In genomic region chr4:69754926-69755580, GRCh38 we compare ENCODE assay signal across 19 cellular contexts. TPM values are rescaled to one million over a fixed set of nuclear protein-coding genes. Genes with fewer than 3 reads are reported as not detected.
DNase-seq lines count a peak whose midpoint lies in the region; ATAC-seq and TF ChIP-seq lines count a peak whose summit lies in the region.
"Had no signal": no experiment of that assay in that cellular context is flagged by ENCODE, and none has a peak within 500 bp of the region (broad histone marks: within the 10 kb centered on the region; RNA-seq: fewer than 3 reads in every experiment).

No MANE protein-coding gene starts in this region.

- H4K12ac ChIP-seq in trophoblast cell (ENCODE audit: low read depth, low read length): no peak overlapping the region

- DNase-seq in CD4-positive, alpha-beta T cell: no peak
- no peak for DNase-seq in adipocyte (ENCODE audit: low read depth)
- DNase-seq in progenitor cell of endocrine pancreas (ENCODE audit: low spot score, unreplicated experiment): no peak
- no peak for DNase-seq in trophoblast cell
- DNase-seq in KG1 (lab: John Stamatoyannopoulos, UW): no peak
- no peak for DNase-seq in vagina (ENCODE audit: extremely low spot score in 2 of 2)
- DNase-seq: HCEC 1CT; NCI-H1092 treated with DMSO at 0.1 percent for 48 hours; NCI-H1694; NCI-H2107; NCI-H226; NCI-H526 treated with DMSO at 0.1 percent for 48 hours; NK-92 treated with Interleukin-12 subunit alpha and Interleukin-12 subunit beta, amount 100 ng/mL, for 24 hours; OCI-M1; RPMI8226 had no signal

- no peak overlapping the region for H2BK120ac ChIP-seq in trophoblast cell (ENCODE audit: insufficient read depth, low read length, poor library complexity)

- peak overlapping the region; percentile 18 for H3K27ac Mint-ChIP-seq in CD4-positive, alpha-beta T cell
- H3K27ac Mint-ChIP-seq in progenitor cell of endocrine pancreas: peak overlapping the region; percentile 1

- no peaks in the 10 kb centered on the region for H3K27me3 ChIP-seq in CD4-positive, alpha-beta T cell (ENCODE audit: control insufficient read depth, insufficient read depth, low read length)
- no peaks in the 10 kb centered on the region for H3K27me3 ChIP-seq in adipocyte (replicated peaks; ENCODE audit: control insufficient read depth, insufficient read depth, low read length)
- H3K27me3 ChIP-seq in liver (ENCODE audit: control insufficient read depth in 4 of 4, insufficient read depth in 4 of 4, low read length in 3 of 4): no peaks in the 10 kb centered on the region
- H3K27me3 ChIP-seq in trophoblast cell (ENCODE audit: insufficient read depth, low read length): no peaks in the 10 kb centered on the region
- H3K27me3 ChIP-seq in vagina: no peaks in the 10 kb centered on the region

- H3K4me3 ChIP-seq in adipocyte (ENCODE audit: low read length): no peak overlapping the region
- peak overlapping the region in 1 of 3 donors; percentile 7 for H3K4me3 ChIP-seq in liver (ENCODE audit: low read depth in 1 of 3, low read length in 3 of 3)
- H3K4me3 ChIP-seq in trophoblast cell (ENCODE audit: low read depth, low read length): no peak overlapping the region
- H3K4me3 ChIP-seq in vagina: no peak overlapping the region
- H3K4me3 ChIP-seq: A549, K562 had no signal

- peak overlapping the region; percentile 51 for H3K9ac ChIP-seq in adipocyte (ENCODE audit: low read length)
- H3K9ac ChIP-seq in liver (ENCODE audit: low read depth in 1 of 2, low read length in 2 of 2): peak overlapping the region; percentile 12 to 79
- no peak overlapping the region for H3K9ac ChIP-seq in trophoblast cell (ENCODE audit: low read length)

- H3K4me3 Mint-ChIP-seq in CD4-positive, alpha-beta T cell: peak overlapping the region; percentile 6
- no peak overlapping the region for H3K4me3 Mint-ChIP-seq in progenitor cell of endocrine pancreas (ENCODE audit: low read depth)
- H3K4me3 Mint-ChIP-seq: CD14-positive monocyte had no signal

- no peak overlapping the region for H3K14ac ChIP-seq in trophoblast cell (ENCODE audit: low read length)

- H3K4me1 ChIP-seq in adipocyte (ENCODE audit: control insufficient read depth, insufficient read depth, low read length) (peaks cover 34% of the 10 kb centered on the region), liver (ENCODE audit: control insufficient read depth in 4 of 4, insufficient read depth in 4 of 4, low read length in 3 of 4) (peaks cover 8 to 41% (median 23%) of the 10 kb centered on the region in 4 donors), trophoblast cell (ENCODE audit: control insufficient read depth in 1 of 2, insufficient read depth in 2 of 2, low read length in 2 of 2) (no peaks in the 10 kb centered on the region), vagina (peaks cover 15% of the 10 kb centered on the region)
- H3K4me1 ChIP-seq: A549 had no signal

- TF ChIP-seq RAD21 in liver (IDR thresholded peaks at IDR 0.05): peak; percentile 52 to 60

- no peak overlapping the region for H2BK12ac ChIP-seq in trophoblast cell (ENCODE audit: low read length)

- no peak overlapping the region for H3K23ac ChIP-seq in trophoblast cell (ENCODE audit: low read length)

- H2AFZ ChIP-seq in trophoblast cell (ENCODE audit: insufficient read depth, low read length, poor library complexity): no peak overlapping the region

- intact Hi-C loops in CD4-positive, alpha-beta T cell (cut with DNase I, micrococcal nuclease): no loop called here
- intact Hi-C loops in vagina (cut with DNase I): no loop called here

- H3K27me3 Mint-ChIP-seq in CD4-positive, alpha-beta T cell: no peaks in the 10 kb centered on the region
- H3K27me3 Mint-ChIP-seq in progenitor cell of endocrine pancreas: no peaks in the 10 kb centered on the region

- no peak overlapping the region for H2AK5ac ChIP-seq in trophoblast cell (ENCODE audit: low read length)

- H4K8ac ChIP-seq in trophoblast cell (ENCODE audit: low read depth, low read length): no peak overlapping the region

- no peak overlapping the region for H3K4ac ChIP-seq in trophoblast cell (ENCODE audit: low read depth, low read length)

- ATAC-seq in CD4-positive, alpha-beta T cell (ENCODE audit: poor library complexity): no peak
- ATAC-seq: A549, K562 had no signal

- TF ChIP-seq CTCF in CD4-positive, alpha-beta T cell (IDR thresholded peaks at IDR 0.05): no peak
- TF ChIP-seq CTCF in liver (IDR thresholded peaks at IDR 0.05; ENCODE audit: low read depth, low read length, missing input control) (no peak), progenitor cell of endocrine pancreas (IDR thresholded peaks at IDR 0.05; ENCODE audit: unreplicated experiment) (no peak), vagina (IDR thresholded peaks at IDR 0.05) (no peak)

- H3K27ac ChIP-seq in CD4-positive, alpha-beta T cell (ENCODE audit: low read depth, low read length): no peak overlapping the region
- H3K27ac ChIP-seq in liver (ENCODE audit: low read depth in 1 of 2, low read length in 2 of 2) (peak overlapping the region; percentile 80 to 84), trophoblast cell (ENCODE audit: low read depth, low read length) (no peak overlapping the region), vagina (no peak overlapping the region)
- H3K27ac ChIP-seq: A549 had no signal

- H3K18ac ChIP-seq in trophoblast cell (ENCODE audit: low read length): no peak overlapping the region

- H3K36me3 Mint-ChIP-seq in CD4-positive, alpha-beta T cell (ENCODE audit: low read depth): peaks cover 49% of the 10 kb centered on the region
- H3K36me3 Mint-ChIP-seq in progenitor cell of endocrine pancreas (ENCODE audit: insufficient read depth): no peaks in the 10 kb centered on the region

- no peaks in the 10 kb centered on the region for H3K79me2 ChIP-seq in trophoblast cell (ENCODE audit: control insufficient read depth, insufficient read depth, low read length, poor library complexity)

- CTCF ChIA-PET in CD4-positive, alpha-beta T cell (lab: Charles Lee): no interaction called here

- no peak for TF ChIP-seq POLR2A in vagina (IDR thresholded peaks at IDR 0.05)

- WGBS in liver: 37% methylated on average over 4 of the region's 4 CpGs
- no CpG with 5 or more reads among the region's 4 CpGs for WGBS in trophoblast cell (ENCODE audit: extremely low coverage, insufficient coverage, insufficient read length)

- peaks cover 3% of the 10 kb centered on the region for H3K9me3 Mint-ChIP-seq in CD4-positive, alpha-beta T cell
- H3K9me3 Mint-ChIP-seq in progenitor cell of endocrine pancreas (ENCODE audit: low read depth): peaks cover 3% of the 10 kb centered on the region

- H3K79me1 ChIP-seq in trophoblast cell (ENCODE audit: low read length): no peaks in the 10 kb centered on the region

- H3K36me3 ChIP-seq in adipocyte (ENCODE audit: control insufficient read depth, insufficient read depth, low read length, severe bottlenecking): no peaks in the 10 kb centered on the region
- H3K36me3 ChIP-seq in liver (ENCODE audit: control insufficient read depth in 4 of 4, insufficient read depth in 3 of 4, low read depth in 1 of 4, low read length in 3 of 4): no peaks in the 10 kb centered on the region
- no peaks in the 10 kb centered on the region for H3K36me3 ChIP-seq in trophoblast cell (ENCODE audit: control insufficient read depth in 1 of 2, insufficient read depth in 2 of 2, low read length in 2 of 2)
- H3K36me3 ChIP-seq in vagina: no peaks in the 10 kb centered on the region

- H3K4me2 ChIP-seq in trophoblast cell (ENCODE audit: low read length): no peak overlapping the region
- H3K4me2 ChIP-seq: A549 had no signal

- POLR2A ChIA-PET in CD4-positive, alpha-beta T cell (lab: Charles Lee): no interaction called here

- H3K4me1 Mint-ChIP-seq in CD4-positive, alpha-beta T cell (ENCODE audit: low read depth): peaks cover 59% of the 10 kb centered on the region
- H3K4me1 Mint-ChIP-seq in progenitor cell of endocrine pancreas (ENCODE audit: low read depth): peaks cover 27% of the 10 kb centered on the region

- H4K91ac ChIP-seq in trophoblast cell (ENCODE audit: low read depth, low read length): no peak overlapping the region

- H3K9me3 ChIP-seq in CD4-positive, alpha-beta T cell (ENCODE audit: control insufficient read depth, low read length): no peaks in the 10 kb centered on the region
- H3K9me3 ChIP-seq in adipocyte (ENCODE audit: control insufficient read depth, low read length): no peaks in the 10 kb centered on the region
- peaks cover 0 to 2% (median 0%) of the 10 kb centered on the region in 4 donors for H3K9me3 ChIP-seq in liver (ENCODE audit: control insufficient read depth in 4 of 4, low read length in 3 of 4)
- H3K9me3 ChIP-seq in trophoblast cell (ENCODE audit: insufficient read depth, low read depth, low read length): no peaks in the 10 kb centered on the region
- no peaks in the 10 kb centered on the region for H3K9me3 ChIP-seq in vagina
- H3K9me3 ChIP-seq: A549 had no signal

- H2BK5ac ChIP-seq in trophoblast cell (ENCODE audit: low read depth, low read length, poor library complexity): no peak overlapping the region

TF ChIP-seq in liver, 16 proteins besides CTCF, POLR2A, EP300 and RAD21 (continues in another document):
- TF ChIP-seq ZBTB33 (IDR thresholded peaks at IDR 0.05): peak; percentile 86
- TF ChIP-seq SP1 (IDR thresholded peaks at IDR 0.05): peak; percentile 99
- peak; percentile 92 to 93 for TF ChIP-seq RXRA (IDR thresholded peaks at IDR 0.05)

RNA-seq across cellular contexts. Expression of gene SULT1B1, which starts 5.4 kb away (rescaled TPM):
- 10 to 100 TPM in 1 of 2 experiments, 1 to 10 TPM in 1; 9.4 to 10.2 TPM for total RNA-seq in CD4-positive, alpha-beta T cell
- total RNA-seq in liver (10 to 100 TPM in 1 of 2 donors, under 1 TPM in 1; 0.28 to 30.5 TPM), progenitor cell of endocrine pancreas (0.46 and 0.82 TPM in 2 replicates), vagina (1.7 TPM)
- 10 to 100 TPM; 12.4 to 15.7 TPM for polyA plus RNA-seq in liver
- 0.01 and 0.03 TPM in 2 replicates for polyA plus RNA-seq in trophoblast cell (2013)
- polyA plus RNA-seq: K562 had no signal

Comparison
In these comparisons a context has a peak if more than half of its experiments do, and no peak if none do; other contexts are left out.
1. H3K27ac ChIP-seq: peak in liver (2 of 2); none in CD4-positive, alpha-beta T cell (single experiment), trophoblast cell (single experiment) and vagina (single experiment).